2 cellular contexts compared by ENCODE assay signal in the genomic region with DNA sequence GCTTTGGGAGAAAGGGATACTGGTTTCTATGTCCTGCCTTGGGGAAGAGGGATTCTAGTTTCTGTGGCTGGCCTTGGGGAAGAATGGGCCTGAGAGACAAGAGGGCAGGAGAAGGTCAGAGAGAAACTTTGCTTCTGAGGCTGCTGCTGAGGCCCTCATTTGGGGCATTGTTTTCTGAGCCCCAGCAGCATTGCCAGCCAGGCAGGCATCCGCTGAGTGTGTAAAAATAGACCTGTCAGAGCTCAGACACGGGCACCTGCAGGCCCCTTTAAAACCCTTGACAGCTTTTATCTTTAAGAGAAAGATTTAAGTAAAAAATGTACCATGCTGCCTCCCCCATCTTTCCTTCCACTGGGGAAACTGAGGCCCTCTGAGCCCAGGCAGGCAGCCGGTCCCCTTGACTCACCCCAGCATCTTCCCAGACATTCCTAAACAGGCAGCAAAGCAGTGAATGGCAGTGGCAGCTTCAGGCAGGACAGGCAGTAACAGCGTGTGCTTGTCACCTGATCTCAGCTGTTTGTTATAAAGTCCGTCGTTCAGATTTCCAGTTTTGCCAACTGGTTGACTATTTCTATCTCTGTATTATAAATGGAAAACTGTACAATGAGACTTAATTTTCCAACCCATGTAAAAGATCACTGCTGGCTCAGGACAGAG.
A peak's percentile ranks its signal among the peaks of the same experiment; 100 is the strongest.
TF ChIP-seq lines count a peak whose summit lies in the region.

No MANE protein-coding gene starts in this region.

TF ChIP-seq in liver, 16 proteins besides CTCF, POLR2A, EP300 and RAD21:
- TF ChIP-seq NR2F2 (IDR thresholded peaks at IDR 0.05) (no peak), HNF4G (IDR thresholded peaks at IDR 0.05) (no peak), TAF1 (conservative IDR thresholded peaks at IDR 0.05) (no peak), YY1 (IDR thresholded peaks at IDR 0.05) (no peak), FOXA2 (IDR thresholded peaks at IDR 0.05) (no peak), HNF4A (conservative IDR thresholded peaks at IDR 0.05) (peak in 1 of 2 donors; percentile 45)
- TF ChIP-seq, protein P1, sequence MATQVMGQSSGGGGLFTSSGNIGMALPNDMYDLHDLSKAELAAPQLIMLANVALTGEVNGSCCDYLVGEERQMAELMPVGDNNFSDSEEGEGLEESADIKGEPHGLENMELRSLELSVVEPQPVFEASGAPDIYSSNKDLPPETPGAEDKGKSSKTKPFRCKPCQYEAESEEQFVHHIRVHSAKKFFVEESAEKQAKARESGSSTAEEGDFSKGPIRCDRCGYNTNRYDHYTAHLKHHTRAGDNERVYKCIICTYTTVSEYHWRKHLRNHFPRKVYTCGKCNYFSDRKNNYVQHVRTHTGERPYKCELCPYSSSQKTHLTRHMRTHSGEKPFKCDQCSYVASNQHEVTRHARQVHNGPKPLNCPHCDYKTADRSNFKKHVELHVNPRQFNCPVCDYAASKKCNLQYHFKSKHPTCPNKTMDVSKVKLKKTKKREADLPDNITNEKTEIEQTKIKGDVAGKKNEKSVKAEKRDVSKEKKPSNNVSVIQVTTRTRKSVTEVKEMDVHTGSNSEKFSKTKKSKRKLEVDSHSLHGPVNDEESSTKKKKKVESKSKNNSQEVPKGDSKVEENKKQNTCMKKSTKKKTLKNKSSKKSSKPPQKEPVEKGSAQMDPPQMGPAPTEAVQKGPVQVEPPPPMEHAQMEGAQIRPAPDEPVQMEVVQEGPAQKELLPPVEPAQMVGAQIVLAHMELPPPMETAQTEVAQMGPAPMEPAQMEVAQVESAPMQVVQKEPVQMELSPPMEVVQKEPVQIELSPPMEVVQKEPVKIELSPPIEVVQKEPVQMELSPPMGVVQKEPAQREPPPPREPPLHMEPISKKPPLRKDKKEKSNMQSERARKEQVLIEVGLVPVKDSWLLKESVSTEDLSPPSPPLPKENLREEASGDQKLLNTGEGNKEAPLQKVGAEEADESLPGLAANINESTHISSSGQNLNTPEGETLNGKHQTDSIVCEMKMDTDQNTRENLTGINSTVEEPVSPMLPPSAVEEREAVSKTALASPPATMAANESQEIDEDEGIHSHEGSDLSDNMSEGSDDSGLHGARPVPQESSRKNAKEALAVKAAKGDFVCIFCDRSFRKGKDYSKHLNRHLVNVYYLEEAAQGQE (IDR thresholded peaks at IDR 0.05) = peak; percentile 21

TF ChIP-seq in HepG2, 621 proteins besides CTCF, POLR2A, EP300 and RAD21:
- TF ChIP-seq ATM (IDR thresholded peaks at IDR 0.05; ENCODE audit: borderline replicate concordance) (no peak), BRD4 (CRISPR knock-in tag; IDR thresholded peaks at IDR 0.05) (no peak), MAFK (conservative IDR thresholded peaks at IDR 0.05 in 1 of 2, IDR thresholded peaks at IDR 0.05 in 1 of 2; ENCODE audit: low read length in 2 of 2) (no peak), ETV6 (CRISPR knock-in tag; conservative IDR thresholded peaks at IDR 0.05) (no peak), ZNF7 (CRISPR knock-in tag; IDR thresholded peaks at IDR 0.05) (no peak), NR3C1 (CRISPR knock-in tag; IDR thresholded peaks at IDR 0.05) (no peak), ZNF33A (CRISPR knock-in tag; IDR thresholded peaks at IDR 0.05; ENCODE audit: borderline replicate concordance) (no peak), ZBTB3 (CRISPR knock-in tag; IDR thresholded peaks at IDR 0.05; ENCODE audit: borderline replicate concordance, low read depth) (no peak), CBX1 (IDR thresholded peaks at IDR 0.05; ENCODE audit: low read depth) (no peak), ZFAT (CRISPR knock-in tag; conservative IDR thresholded peaks at IDR 0.05) (no peak), SATB2 (CRISPR knock-in tag; IDR thresholded peaks at IDR 0.05) (no peak), ZNF546 (CRISPR knock-in tag; conservative IDR thresholded peaks at IDR 0.05) (no peak)
- TF ChIP-seq, protein P2, sequence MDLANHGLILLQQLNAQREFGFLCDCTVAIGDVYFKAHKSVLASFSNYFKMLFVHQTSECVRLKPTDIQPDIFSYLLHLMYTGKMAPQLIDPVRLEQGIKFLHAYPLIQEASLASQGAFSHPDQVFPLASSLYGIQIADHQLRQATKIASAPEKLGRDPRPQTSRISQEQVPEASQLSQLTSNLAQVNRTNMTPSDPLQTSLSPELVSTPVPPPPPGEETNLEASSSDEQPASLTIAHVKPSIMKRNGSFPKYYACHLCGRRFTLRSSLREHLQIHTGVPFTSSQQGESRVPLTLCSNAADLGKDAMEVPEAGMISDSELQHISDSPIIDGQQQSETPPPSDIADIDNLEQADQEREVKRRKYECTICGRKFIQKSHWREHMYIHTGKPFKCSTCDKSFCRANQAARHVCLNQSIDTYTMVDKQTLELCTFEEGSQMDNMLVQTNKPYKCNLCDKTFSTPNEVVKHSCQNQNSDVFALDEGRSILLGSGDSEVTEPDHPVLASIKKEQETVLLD (CRISPR knock-in tag; IDR thresholded peaks at IDR 0.05; ENCODE audit: low read depth) = no peak
- TF ChIP-seq, protein P3, sequence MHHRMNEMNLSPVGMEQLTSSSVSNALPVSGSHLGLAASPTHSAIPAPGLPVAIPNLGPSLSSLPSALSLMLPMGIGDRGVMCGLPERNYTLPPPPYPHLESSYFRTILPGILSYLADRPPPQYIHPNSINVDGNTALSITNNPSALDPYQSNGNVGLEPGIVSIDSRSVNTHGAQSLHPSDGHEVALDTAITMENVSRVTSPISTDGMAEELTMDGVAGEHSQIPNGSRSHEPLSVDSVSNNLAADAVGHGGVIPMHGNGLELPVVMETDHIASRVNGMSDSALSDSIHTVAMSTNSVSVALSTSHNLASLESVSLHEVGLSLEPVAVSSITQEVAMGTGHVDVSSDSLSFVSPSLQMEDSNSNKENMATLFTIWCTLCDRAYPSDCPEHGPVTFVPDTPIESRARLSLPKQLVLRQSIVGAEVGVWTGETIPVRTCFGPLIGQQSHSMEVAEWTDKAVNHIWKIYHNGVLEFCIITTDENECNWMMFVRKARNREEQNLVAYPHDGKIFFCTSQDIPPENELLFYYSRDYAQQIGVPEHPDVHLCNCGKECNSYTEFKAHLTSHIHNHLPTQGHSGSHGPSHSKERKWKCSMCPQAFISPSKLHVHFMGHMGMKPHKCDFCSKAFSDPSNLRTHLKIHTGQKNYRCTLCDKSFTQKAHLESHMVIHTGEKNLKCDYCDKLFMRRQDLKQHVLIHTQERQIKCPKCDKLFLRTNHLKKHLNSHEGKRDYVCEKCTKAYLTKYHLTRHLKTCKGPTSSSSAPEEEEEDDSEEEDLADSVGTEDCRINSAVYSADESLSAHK (CRISPR knock-in tag; IDR thresholded peaks at IDR 0.05; ENCODE audit: borderline replicate concordance) = no peak
- TF ChIP-seq, protein P4, sequence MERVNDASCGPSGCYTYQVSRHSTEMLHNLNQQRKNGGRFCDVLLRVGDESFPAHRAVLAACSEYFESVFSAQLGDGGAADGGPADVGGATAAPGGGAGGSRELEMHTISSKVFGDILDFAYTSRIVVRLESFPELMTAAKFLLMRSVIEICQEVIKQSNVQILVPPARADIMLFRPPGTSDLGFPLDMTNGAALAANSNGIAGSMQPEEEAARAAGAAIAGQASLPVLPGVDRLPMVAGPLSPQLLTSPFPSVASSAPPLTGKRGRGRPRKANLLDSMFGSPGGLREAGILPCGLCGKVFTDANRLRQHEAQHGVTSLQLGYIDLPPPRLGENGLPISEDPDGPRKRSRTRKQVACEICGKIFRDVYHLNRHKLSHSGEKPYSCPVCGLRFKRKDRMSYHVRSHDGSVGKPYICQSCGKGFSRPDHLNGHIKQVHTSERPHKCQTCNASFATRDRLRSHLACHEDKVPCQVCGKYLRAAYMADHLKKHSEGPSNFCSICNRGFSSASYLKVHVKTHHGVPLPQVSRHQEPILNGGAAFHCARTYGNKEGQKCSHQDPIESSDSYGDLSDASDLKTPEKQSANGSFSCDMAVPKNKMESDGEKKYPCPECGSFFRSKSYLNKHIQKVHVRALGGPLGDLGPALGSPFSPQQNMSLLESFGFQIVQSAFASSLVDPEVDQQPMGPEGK (CRISPR knock-in tag; IDR thresholded peaks at IDR 0.05) = no peak
